Comparison of ENCODE assay signal across 1 cellular context in genomic region chr7:100509213-100509612, GRCh38.
A peak's percentile ranks its signal among the peaks of the same experiment; 100 is the strongest.
TF ChIP-seq lines count a peak whose summit lies in the region.

No MANE protein-coding gene starts in this region.

TF ChIP-seq in HepG2, 621 proteins besides CTCF, POLR2A, EP300 and RAD21 (continues in another document):
- TF ChIP-seq HNRNPL (IDR thresholded peaks at IDR 0.05; ENCODE audit: low read depth, low read length) (no peak), CCAR2 (optimal IDR thresholded peaks at IDR 0.05; ENCODE audit: low read depth, low read length) (no peak), TCF7L2 (IDR thresholded peaks at IDR 0.05; ENCODE audit: low read depth, low read length) (no peak), KIAA2018 (CRISPR knock-in tag; IDR thresholded peaks at IDR 0.05; ENCODE audit: borderline replicate concordance) (no peak), MED13 (CRISPR knock-in tag; IDR thresholded peaks at IDR 0.05) (no peak), ZNF687 (CRISPR knock-in tag; IDR thresholded peaks at IDR 0.05) (peak; percentile 52), ZNF569 (CRISPR knock-in tag; IDR thresholded peaks at IDR 0.05; ENCODE audit: borderline replicate concordance) (no peak), POLR2AphosphoS2 (IDR thresholded peaks at IDR 0.05; ENCODE audit: low read depth, low read length) (no peak), KLF11 (CRISPR knock-in tag; IDR thresholded peaks at IDR 0.05) (no peak), ARNTL (CRISPR knock-in tag; IDR thresholded peaks at IDR 0.05) (no peak), USF2 (IDR thresholded peaks at IDR 0.05; ENCODE audit: low read depth, low read length) (no peak), USF2 (CRISPR knock-in tag; IDR thresholded peaks at IDR 0.05; ENCODE audit: borderline replicate concordance) (no peak), ETV5 (CRISPR knock-in tag; IDR thresholded peaks at IDR 0.05; ENCODE audit: borderline replicate concordance) (0 out of 2 replicates have a peak, but pooled peaks have one; percentile 15), GATAD2A (CRISPR knock-in tag; IDR thresholded peaks at IDR 0.05) (0 out of 2 replicates have a peak, but pooled peaks have one; percentile 9), ELF1 (CRISPR knock-in tag; IDR thresholded peaks at IDR 0.05) (peak; percentile 52; the same call in 1 of the 2 replicates), ZMAT3 (CRISPR knock-in tag; conservative IDR thresholded peaks at IDR 0.05) (no peak), ZNF670 (CRISPR knock-in tag; IDR thresholded peaks at IDR 0.05; ENCODE audit: borderline replicate concordance) (no peak), SP1 (IDR thresholded peaks at IDR 0.05) (no peak), SP1 (CRISPR knock-in tag; IDR thresholded peaks at IDR 0.05) (no peak), MEIS2 (CRISPR knock-in tag; IDR thresholded peaks at IDR 0.05) (no peak), E2F1 (CRISPR knock-in tag; IDR thresholded peaks at IDR 0.05) (no peak), ZNF567 (CRISPR knock-in tag; IDR thresholded peaks at IDR 0.05; ENCODE audit: borderline replicate concordance) (no peak), ZNF577 (CRISPR knock-in tag; IDR thresholded peaks at IDR 0.05; ENCODE audit: borderline replicate concordance, low read depth) (no peak), DRAP1 (CRISPR knock-in tag; IDR thresholded peaks at IDR 0.05) (no peak), KLF13 (CRISPR knock-in tag; IDR thresholded peaks at IDR 0.05) (no peak), RCOR2 (CRISPR knock-in tag; IDR thresholded peaks at IDR 0.05) (no peak), HNF4A (CRISPR knock-in tag; IDR thresholded peaks at IDR 0.05) (no peak), GABPB1 (CRISPR knock-in tag; IDR thresholded peaks at IDR 0.05) (peak; percentile 38; the same call in 1 of the 2 replicates), TOE1 (CRISPR knock-in tag; IDR thresholded peaks at IDR 0.05) (no peak), SRSF9 (IDR thresholded peaks at IDR 0.05; ENCODE audit: borderline replicate concordance, insufficient read depth, low read depth, low read length, poor library complexity, severe bottlenecking) (no peak), FOXA1 (IDR thresholded peaks at IDR 0.05) (no peak), FOXA1 (CRISPR knock-in tag; IDR thresholded peaks at IDR 0.05) (no peak), GABPA (IDR thresholded peaks at IDR 0.05; ENCODE audit: low read depth, low read length) (no peak), GABPA (CRISPR knock-in tag; IDR thresholded peaks at IDR 0.05; ENCODE audit: low read depth) (peak; percentile 26; the same call in 1 of the 2 replicates), MATR3 (CRISPR knock-in tag; IDR thresholded peaks at IDR 0.05) (no peak)
- TF ChIP-seq, protein P1, sequence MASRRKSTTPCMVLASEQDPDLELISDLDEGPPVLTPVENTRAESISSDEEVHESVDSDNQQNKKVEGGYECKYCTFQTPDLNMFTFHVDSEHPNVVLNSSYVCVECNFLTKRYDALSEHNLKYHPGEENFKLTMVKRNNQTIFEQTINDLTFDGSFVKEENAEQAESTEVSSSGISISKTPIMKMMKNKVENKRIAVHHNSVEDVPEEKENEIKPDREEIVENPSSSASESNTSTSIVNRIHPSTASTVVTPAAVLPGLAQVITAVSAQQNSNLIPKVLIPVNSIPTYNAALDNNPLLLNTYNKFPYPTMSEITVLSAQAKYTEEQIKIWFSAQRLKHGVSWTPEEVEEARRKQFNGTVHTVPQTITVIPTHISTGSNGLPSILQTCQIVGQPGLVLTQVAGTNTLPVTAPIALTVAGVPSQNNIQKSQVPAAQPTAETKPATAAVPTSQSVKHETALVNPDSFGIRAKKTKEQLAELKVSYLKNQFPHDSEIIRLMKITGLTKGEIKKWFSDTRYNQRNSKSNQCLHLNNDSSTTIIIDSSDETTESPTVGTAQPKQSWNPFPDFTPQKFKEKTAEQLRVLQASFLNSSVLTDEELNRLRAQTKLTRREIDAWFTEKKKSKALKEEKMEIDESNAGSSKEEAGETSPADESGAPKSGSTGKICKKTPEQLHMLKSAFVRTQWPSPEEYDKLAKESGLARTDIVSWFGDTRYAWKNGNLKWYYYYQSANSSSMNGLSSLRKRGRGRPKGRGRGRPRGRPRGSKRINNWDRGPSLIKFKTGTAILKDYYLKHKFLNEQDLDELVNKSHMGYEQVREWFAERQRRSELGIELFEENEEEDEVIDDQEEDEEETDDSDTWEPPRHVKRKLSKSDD (CRISPR knock-in tag; IDR thresholded peaks at IDR 0.05; ENCODE audit: low read depth), result no peak
- TF ChIP-seq, protein P2, sequence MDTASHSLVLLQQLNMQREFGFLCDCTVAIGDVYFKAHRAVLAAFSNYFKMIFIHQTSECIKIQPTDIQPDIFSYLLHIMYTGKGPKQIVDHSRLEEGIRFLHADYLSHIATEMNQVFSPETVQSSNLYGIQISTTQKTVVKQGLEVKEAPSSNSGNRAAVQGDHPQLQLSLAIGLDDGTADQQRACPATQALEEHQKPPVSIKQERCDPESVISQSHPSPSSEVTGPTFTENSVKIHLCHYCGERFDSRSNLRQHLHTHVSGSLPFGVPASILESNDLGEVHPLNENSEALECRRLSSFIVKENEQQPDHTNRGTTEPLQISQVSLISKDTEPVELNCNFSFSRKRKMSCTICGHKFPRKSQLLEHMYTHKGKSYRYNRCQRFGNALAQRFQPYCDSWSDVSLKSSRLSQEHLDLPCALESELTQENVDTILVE (CRISPR knock-in tag; IDR thresholded peaks at IDR 0.05), result no peak
- TF ChIP-seq, protein P3, sequence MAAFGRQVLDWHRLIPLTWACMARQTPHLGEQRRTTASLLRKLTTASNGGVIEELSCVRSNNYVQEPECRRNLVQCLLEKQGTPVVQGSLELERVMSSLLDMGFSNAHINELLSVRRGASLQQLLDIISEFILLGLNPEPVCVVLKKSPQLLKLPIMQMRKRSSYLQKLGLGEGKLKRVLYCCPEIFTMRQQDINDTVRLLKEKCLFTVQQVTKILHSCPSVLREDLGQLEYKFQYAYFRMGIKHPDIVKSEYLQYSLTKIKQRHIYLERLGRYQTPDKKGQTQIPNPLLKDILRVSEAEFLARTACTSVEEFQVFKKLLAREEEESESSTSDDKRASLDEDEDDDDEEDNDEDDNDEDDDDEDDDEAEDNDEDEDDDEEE (CRISPR knock-in tag; IDR thresholded peaks at IDR 0.05), result no peak
- TF ChIP-seq, protein P4, sequence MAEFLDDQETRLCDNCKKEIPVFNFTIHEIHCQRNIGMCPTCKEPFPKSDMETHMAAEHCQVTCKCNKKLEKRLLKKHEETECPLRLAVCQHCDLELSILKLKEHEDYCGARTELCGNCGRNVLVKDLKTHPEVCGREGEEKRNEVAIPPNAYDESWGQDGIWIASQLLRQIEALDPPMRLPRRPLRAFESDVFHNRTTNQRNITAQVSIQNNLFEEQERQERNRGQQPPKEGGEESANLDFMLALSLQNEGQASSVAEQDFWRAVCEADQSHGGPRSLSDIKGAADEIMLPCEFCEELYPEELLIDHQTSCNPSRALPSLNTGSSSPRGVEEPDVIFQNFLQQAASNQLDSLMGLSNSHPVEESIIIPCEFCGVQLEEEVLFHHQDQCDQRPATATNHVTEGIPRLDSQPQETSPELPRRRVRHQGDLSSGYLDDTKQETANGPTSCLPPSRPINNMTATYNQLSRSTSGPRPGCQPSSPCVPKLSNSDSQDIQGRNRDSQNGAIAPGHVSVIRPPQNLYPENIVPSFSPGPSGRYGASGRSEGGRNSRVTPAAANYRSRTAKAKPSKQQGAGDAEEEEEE (CRISPR knock-in tag; IDR thresholded peaks at IDR 0.05; ENCODE audit: borderline replicate concordance), result no peak
